2 cellular contexts compared by ENCODE assay signal in genomic region chr6:73565767-73566485, GRCh38.
TF ChIP-seq lines count a peak whose summit lies in the region.

No MANE protein-coding gene starts in this region.

TF ChIP-seq in IMR-90, 13 proteins besides CTCF, POLR2A, EP300 and RAD21:
- no peak for TF ChIP-seq MXI1 (IDR thresholded peaks at IDR 0.05; ENCODE audit: borderline replicate concordance, low read depth, low read length)
- TF ChIP-seq NFE2L2 (IDR thresholded peaks at IDR 0.05; ENCODE audit: low read depth, low read length), result no peak
- TF ChIP-seq ELK1 (IDR thresholded peaks at IDR 0.05; ENCODE audit: borderline replicate concordance, low read depth, low read length), result no peak
- no peak for TF ChIP-seq MAFK (IDR thresholded peaks at IDR 0.05; ENCODE audit: low read depth, low read length)
- TF ChIP-seq FOS (IDR thresholded peaks at IDR 0.05; ENCODE audit: low read depth, low read length), result no peak
- TF ChIP-seq MAZ (IDR thresholded peaks at IDR 0.05; ENCODE audit: borderline replicate concordance, low read depth, low read length), result no peak
- TF ChIP-seq BHLHE40 (IDR thresholded peaks at IDR 0.05; ENCODE audit: low read depth, low read length), result no peak
- TF ChIP-seq RFX5 (IDR thresholded peaks at IDR 0.05; ENCODE audit: low read depth, low read length), result no peak
- no peak for TF ChIP-seq CEBPB (IDR thresholded peaks at IDR 0.05; ENCODE audit: low read depth, low read length)
- TF ChIP-seq SMC3 (IDR thresholded peaks at IDR 0.05; ENCODE audit: low read depth, low read length), result no peak
- TF ChIP-seq RCOR1 (IDR thresholded peaks at IDR 0.05; ENCODE audit: insufficient replicate concordance, low read length), result no peak
- no peak for TF ChIP-seq CHD1 (IDR thresholded peaks at IDR 0.05; ENCODE audit: low read depth, low read length)
- TF ChIP-seq USF2 (IDR thresholded peaks at IDR 0.05; ENCODE audit: low read depth, low read length), result no peak

TF ChIP-seq in H1, 55 proteins besides CTCF, POLR2A, EP300 and RAD21:
- peak; percentile 14 to 29 for TF ChIP-seq BCL11A (IDR thresholded peaks at IDR 0.05; ENCODE audit: low read depth in 2 of 2, low read length in 2 of 2)
- TF ChIP-seq SP1 (IDR thresholded peaks at IDR 0.05; ENCODE audit: low read depth, low read length), result peak; percentile 85; the same call in 1 of the 2 replicates
- 0 out of 2 replicates have a peak, but pooled peaks have one; percentile 23 for TF ChIP-seq POU5F1 (IDR thresholded peaks at IDR 0.05; ENCODE audit: low read depth, low read length)
- no peak for TF ChIP-seq CHD1 (IDR thresholded peaks at IDR 0.05; ENCODE audit: low read depth, low read length)
- TF ChIP-seq SIRT6 (IDR thresholded peaks at IDR 0.05; ENCODE audit: low read length), result no peak
- TF ChIP-seq TEAD4 (IDR thresholded peaks at IDR 0.05; ENCODE audit: low read depth, low read length), result peak; percentile 100
- TF ChIP-seq TBP (IDR thresholded peaks at IDR 0.05; ENCODE audit: low read depth, low read length), result no peak
- peak; percentile 35 for TF ChIP-seq NANOG (IDR thresholded peaks at IDR 0.05; ENCODE audit: insufficient read depth, low read depth, low read length, poor library complexity, severe bottlenecking)
- peak; percentile 31; the same call in 1 of the 2 replicates for TF ChIP-seq YY1 (IDR thresholded peaks at IDR 0.05; ENCODE audit: low read depth, low read length)
- 0 out of 2 replicates have a peak, but pooled peaks have one; percentile 12 for TF ChIP-seq TCF12 (IDR thresholded peaks at IDR 0.05; ENCODE audit: low read depth, low read length)
- peak; percentile 66 for TF ChIP-seq CHD7 (IDR thresholded peaks at IDR 0.05; ENCODE audit: insufficient replicate concordance, low read length)
TF ChIP-seq in H1: peak in this region for 8.
